8 cellular contexts compared by ENCODE assay signal in genomic region chr4:102620697-102621497, GRCh38.
DNase-seq lines count a peak whose midpoint lies in the region; ATAC-seq and TF ChIP-seq lines count a peak whose summit lies in the region.

No MANE protein-coding gene starts in this region.

- TF ChIP-seq CTCF in BJ (IDR thresholded peaks at IDR 0.05; ENCODE audit: insufficient read depth, low read depth, low read length) (peak; percentile 67), GM12874 (IDR thresholded peaks at IDR 0.05; ENCODE audit: insufficient read depth, low read depth, low read length) (peak; percentile 31), mammary epithelial cell (conservative IDR thresholded peaks at IDR 0.05 in 1 of 2, IDR thresholded peaks at IDR 0.05 in 1 of 2; ENCODE audit: extremely low read depth in 1 of 2, insufficient read depth in 1 of 2, low read depth in 1 of 2, low read length in 2 of 2) (peak; percentile 31 to 63), testis (IDR thresholded peaks at IDR 0.05) (peak; percentile 43 to 66 (median 46))

- dilution Hi-C loops in mammary epithelial cell (cut with HindIII; ENCODE audit: low sequenced_read_pairs): loop anchor here (5.0 to 25.0 kb wide), 2 partner anchors 191 to 391 kb away; partner anchors contain the start of gene SLC9B1

- H2AFZ ChIP-seq in mammary epithelial cell (ENCODE audit: low read depth, low read length): peak overlapping the region; percentile 69

- peak overlapping the region; percentile 50 for H3K27ac ChIP-seq in mammary epithelial cell (ENCODE audit: insufficient read depth, low read depth, low read length)
- no peak overlapping the region for H3K27ac ChIP-seq in testis

- H3K9ac ChIP-seq in mammary epithelial cell (ENCODE audit: insufficient read depth, low read length): peak overlapping the region; percentile 30

- H3K27me3 ChIP-seq in BJ (ENCODE audit: control insufficient read depth, insufficient read depth, low read length) (no peaks in the 10 kb centered on the region), mammary epithelial cell (ENCODE audit: insufficient read depth, low read length) (no peaks in the 10 kb centered on the region), testis (no peaks in the 10 kb centered on the region)

- H3K36me3 ChIP-seq in BJ (ENCODE audit: control insufficient read depth, insufficient read depth, low read length) (peaks cover 6% of the 10 kb centered on the region), mammary epithelial cell (ENCODE audit: insufficient read depth, low read length) (peaks cover 2% of the 10 kb centered on the region), testis (ENCODE audit: low read depth, missing control alignments) (no peaks in the 10 kb centered on the region)

- WGBS in mammary epithelial cell (ENCODE audit: low coverage, missing lambda C conversion rate): 45% methylated on average over 8 of the region's 8 CpGs
- WGBS in testis, 2 donors: 84 to 87% methylated on average over 8 of the region's 8 CpGs

- H3K9me3 ChIP-seq in mammary epithelial cell (replicated peaks; ENCODE audit: insufficient read depth, low read length): no peaks in the 10 kb centered on the region
- H3K9me3 ChIP-seq in testis: no peaks in the 10 kb centered on the region

- H3K4me2 ChIP-seq in mammary epithelial cell (ENCODE audit: insufficient read depth, low read depth, low read length): peak overlapping the region; percentile 83

- BruUV-seq in mammary epithelial cell (replicated peaks; lab: Mats Ljungman, UMichigan): no TSS peak

- intact Hi-C loops in mammary epithelial cell (cut with micrococcal nuclease): loop anchor here (1.0 to 10.0 kb wide), 13 partner anchors 64 to 1314 kb away; partner anchors contain the start of genes BDH2, CISD2, MANBA and NFKB1
- intact Hi-C loops in testis (cut with DNase I; ENCODE audit: low total_unique reads): loop anchor here (10.0 kb wide), 2 partner anchors 166 to 394 kb away; partner anchors contain the start of gene SLC9B1

- no peak for TF ChIP-seq POLR2A in testis (IDR thresholded peaks at IDR 0.05)

- no peaks in the 10 kb centered on the region for H4K20me1 ChIP-seq in mammary epithelial cell (ENCODE audit: insufficient read depth, low read length)

- ATAC-seq in HG03175 (IDR thresholded peaks at IDR 0.05; ENCODE audit: unreplicated experiment) (peak; percentile 41), GM19463 (IDR thresholded peaks at IDR 0.05; ENCODE audit: unreplicated experiment) (no peak)

- no peaks in the 10 kb centered on the region for H3K79me2 ChIP-seq in mammary epithelial cell (ENCODE audit: insufficient read depth, low read length)

- H3K4me3 ChIP-seq in BJ (ENCODE audit: low read depth, low read length): peak overlapping the region; percentile 1; the same call in 1 of the 2 replicates
- peak overlapping the region; percentile 8 to 31 (median 18) for H3K4me3 ChIP-seq in mammary epithelial cell (replicated peaks in 1 of 3; ENCODE audit: insufficient read depth in 1 of 3, low read depth in 2 of 3, low read length in 3 of 3)
- H3K4me3 ChIP-seq in testis: no peak overlapping the region

- in situ Hi-C loops in mammary epithelial cell (cut with MboI; ENCODE audit: low sequenced_read_pairs in 2 of 2): loop anchor here (5.0 to 25.0 kb wide), 3 partner anchors 159 to 474 kb away; partner anchors contain the start of gene BDH2 (in 2 of the 2)

- POLR2A ChIA-PET in BJ (lab: Charles Lee): no interaction called here

- DNase-seq in BJ (ENCODE audit: low read depth): peak; percentile 47
- DNase-seq in NOMO-1 treated with DMSO at 0.1 percent for 48 hours (lab: John Stamatoyannopoulos, UW; ENCODE audit: unreplicated experiment): peak; percentile 52
- DNase-seq in mammary epithelial cell: peak; percentile 71
- DNase-seq in kidney glomerular epithelial cell (lab: John Stamatoyannopoulos, UW): peak; percentile 99
- DNase-seq in testis: peak; percentile 51

- CTCF ChIA-PET in BJ (lab: Yijun Ruan, JAX): interaction anchor here (0.6 to 2.7 kb wide), 31 partner anchors 10 to 486 kb away, joined by 3 to 35 read pairs (median 4); partner anchors contain the start of genes BDH2, CISD2 and SLC9B2
- CTCF ChIA-PET in mammary epithelial cell (lab: Charles Lee; ENCODE audit: low non-redundant PET): interaction anchor here (0.5 to 0.8 kb wide), 10 partner anchors 94 to 479 kb away, joined by 3 to 11 read pairs (median 4); partner anchors contain the start of gene BDH2

- H3K4me1 ChIP-seq in mammary epithelial cell (ENCODE audit: insufficient read depth, low read length) (peaks cover 19% of the 10 kb centered on the region), testis (no peaks in the 10 kb centered on the region)

Comparison
In these comparisons a context has a peak if more than half of its experiments do, and no peak if none do; other contexts are left out.
1. DNase-seq: peak in every context shown above with its lines; median percentile 99 in kidney glomerular epithelial cell; 71 in mammary epithelial cell; 52 in NOMO-1 treated with DMSO at 0.1 percent for 48 hours; 51 in testis; 47 in BJ.
2. H3K4me3 ChIP-seq: peak in BJ (single experiment) and mammary epithelial cell (3 of 3); none in testis (0 of 2).
3. Peak in every context shown above with its lines, with median percentiles within 50 percentile points of each other: CTCF ChIP-seq.